ENCODE assay signal across 22 cellular contexts in genomic region chr6:17343215-17343614, GRCh38.
"Had no signal": no experiment of that assay in that cellular context is flagged by ENCODE, and none has a peak within 500 bp of the region (broad histone marks: within the 10 kb centered on the region; RNA-seq: fewer than 3 reads in every experiment).

No MANE protein-coding gene starts in this region.

- H3K4me3 ChIP-seq: esophagus squamous epithelium, gastrocnemius medialis, heart right ventricle, left lung, lower lobe of right lung had no signal

- H3K9me3 ChIP-seq: esophagus squamous epithelium, gastrocnemius medialis, heart right ventricle, lower lobe of right lung had no signal

- H3K27ac ChIP-seq: esophagus squamous epithelium, gastrocnemius medialis, heart right ventricle, left lung, lower lobe of right lung had no signal

- H3K36me3 ChIP-seq: esophagus squamous epithelium, gastrocnemius medialis, heart right ventricle, left lung, lower lobe of right lung had no signal

- ATAC-seq: effector memory CD8-positive, alpha-beta T cell; esophagus mucosa; gastrocnemius medialis; heart right ventricle; left lung; left ventricle myocardium superior; lower lobe of right lung had no signal

- H3K4me1 ChIP-seq: esophagus squamous epithelium, gastrocnemius medialis, heart right ventricle, left lung, lower lobe of right lung had no signal

- DNase-seq: cortex of kidney; effector CD8-positive, alpha-beta T cell; effector memory CD8-positive, alpha-beta T cell; endodermal cell; erythroblast; esophagus squamous epithelium; foreskin fibroblast; foreskin melanocyte; gastrocnemius medialis; glutamatergic neuron; head of caudate nucleus; heart right ventricle; hippocampal formation; left lung; left ventricle myocardium superior; lower lobe of right lung; mesenchymal stem cell had no signal

- FAIRE-seq: colon, endometrium, islet of Langerhans, keratinocyte had no signal

- H3K27me3 ChIP-seq: esophagus squamous epithelium, gastrocnemius medialis, heart right ventricle, left lung had no signal
